Comparison of ENCODE assay signal across 3 cellular contexts in the genomic region with DNA sequence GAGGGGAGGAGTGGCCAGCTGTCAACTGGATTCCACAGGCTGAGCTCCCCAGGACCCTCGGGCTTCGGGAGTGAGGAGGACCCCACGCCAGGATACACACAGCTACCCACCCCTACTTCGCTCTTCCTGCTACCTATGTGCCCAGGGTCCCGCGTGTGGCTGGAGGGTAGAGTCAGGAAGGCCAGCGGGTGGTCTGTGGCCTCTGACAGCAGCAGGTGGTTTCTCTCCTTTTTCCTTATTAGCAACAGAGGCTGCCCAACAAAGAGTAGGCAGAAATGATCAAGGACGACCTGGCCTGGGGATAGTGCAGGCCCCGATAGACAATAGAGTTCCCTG.
TF ChIP-seq lines count a peak whose summit lies in the region.

No MANE protein-coding gene starts in this region.

TF ChIP-seq in SK-N-SH, 30 proteins besides CTCF, POLR2A, EP300 and RAD21:
- TF ChIP-seq MEF2A (IDR thresholded peaks at IDR 0.05; ENCODE audit: borderline replicate concordance, low read depth), result no peak

TF ChIP-seq in SK-N-SH treated with all-trans-retinoic acid at 6 μM for 48 hours, 23 proteins besides CTCF, POLR2A, EP300 and RAD21:
- TF ChIP-seq, protein P1, sequence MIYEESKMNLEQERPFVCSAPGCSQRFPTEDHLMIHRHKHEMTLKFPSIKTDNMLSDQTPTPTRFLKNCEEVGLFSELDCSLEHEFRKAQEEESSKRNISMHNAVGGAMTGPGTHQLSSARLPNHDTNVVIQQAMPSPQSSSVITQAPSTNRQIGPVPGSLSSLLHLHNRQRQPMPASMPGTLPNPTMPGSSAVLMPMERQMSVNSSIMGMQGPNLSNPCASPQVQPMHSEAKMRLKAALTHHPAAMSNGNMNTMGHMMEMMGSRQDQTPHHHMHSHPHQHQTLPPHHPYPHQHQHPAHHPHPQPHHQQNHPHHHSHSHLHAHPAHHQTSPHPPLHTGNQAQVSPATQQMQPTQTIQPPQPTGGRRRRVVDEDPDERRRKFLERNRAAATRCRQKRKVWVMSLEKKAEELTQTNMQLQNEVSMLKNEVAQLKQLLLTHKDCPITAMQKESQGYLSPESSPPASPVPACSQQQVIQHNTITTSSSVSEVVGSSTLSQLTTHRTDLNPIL (CRISPR knock-in tag; IDR thresholded peaks at IDR 0.05; ENCODE audit: low read depth), result no peak
- TF ChIP-seq, protein P2, sequence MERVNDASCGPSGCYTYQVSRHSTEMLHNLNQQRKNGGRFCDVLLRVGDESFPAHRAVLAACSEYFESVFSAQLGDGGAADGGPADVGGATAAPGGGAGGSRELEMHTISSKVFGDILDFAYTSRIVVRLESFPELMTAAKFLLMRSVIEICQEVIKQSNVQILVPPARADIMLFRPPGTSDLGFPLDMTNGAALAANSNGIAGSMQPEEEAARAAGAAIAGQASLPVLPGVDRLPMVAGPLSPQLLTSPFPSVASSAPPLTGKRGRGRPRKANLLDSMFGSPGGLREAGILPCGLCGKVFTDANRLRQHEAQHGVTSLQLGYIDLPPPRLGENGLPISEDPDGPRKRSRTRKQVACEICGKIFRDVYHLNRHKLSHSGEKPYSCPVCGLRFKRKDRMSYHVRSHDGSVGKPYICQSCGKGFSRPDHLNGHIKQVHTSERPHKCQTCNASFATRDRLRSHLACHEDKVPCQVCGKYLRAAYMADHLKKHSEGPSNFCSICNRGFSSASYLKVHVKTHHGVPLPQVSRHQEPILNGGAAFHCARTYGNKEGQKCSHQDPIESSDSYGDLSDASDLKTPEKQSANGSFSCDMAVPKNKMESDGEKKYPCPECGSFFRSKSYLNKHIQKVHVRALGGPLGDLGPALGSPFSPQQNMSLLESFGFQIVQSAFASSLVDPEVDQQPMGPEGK (CRISPR knock-in tag; IDR thresholded peaks at IDR 0.05; ENCODE audit: borderline replicate concordance), result no peak
- TF ChIP-seq, protein P3, sequence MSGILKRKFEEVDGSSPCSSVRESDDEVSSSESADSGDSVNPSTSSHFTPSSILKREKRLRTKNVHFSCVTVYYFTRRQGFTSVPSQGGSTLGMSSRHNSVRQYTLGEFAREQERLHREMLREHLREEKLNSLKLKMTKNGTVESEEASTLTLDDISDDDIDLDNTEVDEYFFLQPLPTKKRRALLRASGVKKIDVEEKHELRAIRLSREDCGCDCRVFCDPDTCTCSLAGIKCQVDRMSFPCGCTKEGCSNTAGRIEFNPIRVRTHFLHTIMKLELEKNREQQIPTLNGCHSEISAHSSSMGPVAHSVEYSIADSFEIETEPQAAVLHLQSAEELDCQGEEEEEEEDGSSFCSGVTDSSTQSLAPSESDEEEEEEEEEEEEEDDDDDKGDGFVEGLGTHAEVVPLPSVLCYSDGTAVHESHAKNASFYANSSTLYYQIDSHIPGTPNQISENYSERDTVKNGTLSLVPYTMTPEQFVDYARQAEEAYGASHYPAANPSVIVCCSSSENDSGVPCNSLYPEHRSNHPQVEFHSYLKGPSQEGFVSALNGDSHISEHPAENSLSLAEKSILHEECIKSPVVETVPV (CRISPR knock-in tag; IDR thresholded peaks at IDR 0.05), result no peak
- TF ChIP-seq ZNF565 (CRISPR knock-in tag; conservative IDR thresholded peaks at IDR 0.05; ENCODE audit: low read depth), result no peak
- TF ChIP-seq ARNTL (CRISPR knock-in tag; IDR thresholded peaks at IDR 0.05; ENCODE audit: borderline replicate concordance, low read depth), result no peak
- TF ChIP-seq ISL1 (CRISPR knock-in tag; IDR thresholded peaks at IDR 0.05), result no peak
- TF ChIP-seq, protein P4, sequence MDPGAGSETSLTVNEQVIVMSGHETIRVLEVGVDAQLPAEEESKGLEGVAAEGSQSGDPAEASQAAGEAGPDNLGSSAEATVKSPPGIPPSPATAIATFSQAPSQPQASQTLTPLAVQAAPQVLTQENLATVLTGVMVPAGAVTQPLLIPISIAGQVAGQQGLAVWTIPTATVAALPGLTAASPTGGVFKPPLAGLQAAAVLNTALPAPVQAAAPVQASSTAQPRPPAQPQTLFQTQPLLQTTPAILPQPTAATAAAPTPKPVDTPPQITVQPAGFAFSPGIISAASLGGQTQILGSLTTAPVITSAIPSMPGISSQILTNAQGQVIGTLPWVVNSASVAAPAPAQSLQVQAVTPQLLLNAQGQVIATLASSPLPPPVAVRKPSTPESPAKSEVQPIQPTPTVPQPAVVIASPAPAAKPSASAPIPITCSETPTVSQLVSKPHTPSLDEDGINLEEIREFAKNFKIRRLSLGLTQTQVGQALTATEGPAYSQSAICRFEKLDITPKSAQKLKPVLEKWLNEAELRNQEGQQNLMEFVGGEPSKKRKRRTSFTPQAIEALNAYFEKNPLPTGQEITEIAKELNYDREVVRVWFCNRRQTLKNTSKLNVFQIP (CRISPR knock-in tag; IDR thresholded peaks at IDR 0.05; ENCODE audit: borderline replicate concordance, low read depth), result no peak
- no peak for TF ChIP-seq CSDC2 (CRISPR knock-in tag; IDR thresholded peaks at IDR 0.05)
- TF ChIP-seq ZC3H10 (CRISPR knock-in tag; IDR thresholded peaks at IDR 0.05), result no peak
- no peak for TF ChIP-seq TOX (CRISPR knock-in tag; IDR thresholded peaks at IDR 0.05; ENCODE audit: borderline replicate concordance)
- no peak for TF ChIP-seq GLIS3 (CRISPR knock-in tag; IDR thresholded peaks at IDR 0.05)
- TF ChIP-seq TCF4 (CRISPR knock-in tag; IDR thresholded peaks at IDR 0.05; ENCODE audit: borderline replicate concordance), result no peak
- no peak for TF ChIP-seq RARB (CRISPR knock-in tag; IDR thresholded peaks at IDR 0.05)

TF ChIP-seq in GM12878, 131 proteins besides CTCF, POLR2A, EP300 and RAD21:
- TF ChIP-seq, protein P5, sequence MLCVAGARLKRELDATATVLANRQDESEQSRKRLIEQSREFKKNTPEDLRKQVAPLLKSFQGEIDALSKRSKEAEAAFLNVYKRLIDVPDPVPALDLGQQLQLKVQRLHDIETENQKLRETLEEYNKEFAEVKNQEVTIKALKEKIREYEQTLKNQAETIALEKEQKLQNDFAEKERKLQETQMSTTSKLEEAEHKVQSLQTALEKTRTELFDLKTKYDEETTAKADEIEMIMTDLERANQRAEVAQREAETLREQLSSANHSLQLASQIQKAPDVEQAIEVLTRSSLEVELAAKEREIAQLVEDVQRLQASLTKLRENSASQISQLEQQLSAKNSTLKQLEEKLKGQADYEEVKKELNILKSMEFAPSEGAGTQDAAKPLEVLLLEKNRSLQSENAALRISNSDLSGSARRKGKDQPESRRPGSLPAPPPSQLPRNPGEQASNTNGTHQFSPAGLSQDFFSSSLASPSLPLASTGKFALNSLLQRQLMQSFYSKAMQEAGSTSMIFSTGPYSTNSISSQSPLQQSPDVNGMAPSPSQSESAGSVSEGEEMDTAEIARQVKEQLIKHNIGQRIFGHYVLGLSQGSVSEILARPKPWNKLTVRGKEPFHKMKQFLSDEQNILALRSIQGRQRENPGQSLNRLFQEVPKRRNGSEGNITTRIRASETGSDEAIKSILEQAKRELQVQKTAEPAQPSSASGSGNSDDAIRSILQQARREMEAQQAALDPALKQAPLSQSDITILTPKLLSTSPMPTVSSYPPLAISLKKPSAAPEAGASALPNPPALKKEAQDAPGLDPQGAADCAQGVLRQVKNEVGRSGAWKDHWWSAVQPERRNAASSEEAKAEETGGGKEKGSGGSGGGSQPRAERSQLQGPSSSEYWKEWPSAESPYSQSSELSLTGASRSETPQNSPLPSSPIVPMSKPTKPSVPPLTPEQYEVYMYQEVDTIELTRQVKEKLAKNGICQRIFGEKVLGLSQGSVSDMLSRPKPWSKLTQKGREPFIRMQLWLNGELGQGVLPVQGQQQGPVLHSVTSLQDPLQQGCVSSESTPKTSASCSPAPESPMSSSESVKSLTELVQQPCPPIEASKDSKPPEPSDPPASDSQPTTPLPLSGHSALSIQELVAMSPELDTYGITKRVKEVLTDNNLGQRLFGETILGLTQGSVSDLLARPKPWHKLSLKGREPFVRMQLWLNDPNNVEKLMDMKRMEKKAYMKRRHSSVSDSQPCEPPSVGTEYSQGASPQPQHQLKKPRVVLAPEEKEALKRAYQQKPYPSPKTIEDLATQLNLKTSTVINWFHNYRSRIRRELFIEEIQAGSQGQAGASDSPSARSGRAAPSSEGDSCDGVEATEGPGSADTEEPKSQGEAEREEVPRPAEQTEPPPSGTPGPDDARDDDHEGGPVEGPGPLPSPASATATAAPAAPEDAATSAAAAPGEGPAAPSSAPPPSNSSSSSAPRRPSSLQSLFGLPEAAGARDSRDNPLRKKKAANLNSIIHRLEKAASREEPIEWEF (IDR thresholded peaks at IDR 0.05; ENCODE audit: insufficient replicate concordance, low read depth, low read length), result no peak
- TF ChIP-seq WRNIP1 (IDR thresholded peaks at IDR 0.05; ENCODE audit: borderline replicate concordance, low read depth, low read length), result no peak
- TF ChIP-seq IKZF2 (IDR thresholded peaks at IDR 0.05), result no peak
- TF ChIP-seq, protein P6, sequence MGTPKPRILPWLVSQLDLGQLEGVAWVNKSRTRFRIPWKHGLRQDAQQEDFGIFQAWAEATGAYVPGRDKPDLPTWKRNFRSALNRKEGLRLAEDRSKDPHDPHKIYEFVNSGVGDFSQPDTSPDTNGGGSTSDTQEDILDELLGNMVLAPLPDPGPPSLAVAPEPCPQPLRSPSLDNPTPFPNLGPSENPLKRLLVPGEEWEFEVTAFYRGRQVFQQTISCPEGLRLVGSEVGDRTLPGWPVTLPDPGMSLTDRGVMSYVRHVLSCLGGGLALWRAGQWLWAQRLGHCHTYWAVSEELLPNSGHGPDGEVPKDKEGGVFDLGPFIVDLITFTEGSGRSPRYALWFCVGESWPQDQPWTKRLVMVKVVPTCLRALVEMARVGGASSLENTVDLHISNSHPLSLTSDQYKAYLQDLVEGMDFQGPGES (IDR thresholded peaks at IDR 0.05), result no peak
- TF ChIP-seq, protein P7, sequence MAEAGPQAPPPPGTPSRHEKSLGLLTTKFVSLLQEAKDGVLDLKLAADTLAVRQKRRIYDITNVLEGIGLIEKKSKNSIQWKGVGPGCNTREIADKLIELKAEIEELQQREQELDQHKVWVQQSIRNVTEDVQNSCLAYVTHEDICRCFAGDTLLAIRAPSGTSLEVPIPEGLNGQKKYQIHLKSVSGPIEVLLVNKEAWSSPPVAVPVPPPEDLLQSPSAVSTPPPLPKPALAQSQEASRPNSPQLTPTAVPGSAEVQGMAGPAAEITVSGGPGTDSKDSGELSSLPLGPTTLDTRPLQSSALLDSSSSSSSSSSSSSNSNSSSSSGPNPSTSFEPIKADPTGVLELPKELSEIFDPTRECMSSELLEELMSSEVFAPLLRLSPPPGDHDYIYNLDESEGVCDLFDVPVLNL (IDR thresholded peaks at IDR 0.05; ENCODE audit: low read depth, low read length), result no peak
- no peak for TF ChIP-seq SUPT20H (IDR thresholded peaks at IDR 0.05; ENCODE audit: borderline replicate concordance, control insufficient read depth, low read depth, low read length)
- no peak for TF ChIP-seq BACH1 (IDR thresholded peaks at IDR 0.05; ENCODE audit: borderline replicate concordance)
- TF ChIP-seq KDM1A (IDR thresholded peaks at IDR 0.05; ENCODE audit: borderline replicate concordance), result no peak
- no peak for TF ChIP-seq TBL1XR1 (IDR thresholded peaks at IDR 0.05; ENCODE audit: low read depth, low read length)
- TF ChIP-seq, protein P8, sequence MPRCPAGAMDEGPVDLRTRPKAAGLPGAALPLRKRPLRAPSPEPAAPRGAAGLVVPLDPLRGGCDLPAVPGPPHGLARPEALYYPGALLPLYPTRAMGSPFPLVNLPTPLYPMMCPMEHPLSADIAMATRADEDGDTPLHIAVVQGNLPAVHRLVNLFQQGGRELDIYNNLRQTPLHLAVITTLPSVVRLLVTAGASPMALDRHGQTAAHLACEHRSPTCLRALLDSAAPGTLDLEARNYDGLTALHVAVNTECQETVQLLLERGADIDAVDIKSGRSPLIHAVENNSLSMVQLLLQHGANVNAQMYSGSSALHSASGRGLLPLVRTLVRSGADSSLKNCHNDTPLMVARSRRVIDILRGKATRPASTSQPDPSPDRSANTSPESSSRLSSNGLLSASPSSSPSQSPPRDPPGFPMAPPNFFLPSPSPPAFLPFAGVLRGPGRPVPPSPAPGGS (IDR thresholded peaks at IDR 0.05; ENCODE audit: borderline replicate concordance, insufficient read depth, low read depth, low read length, poor library complexity, severe bottlenecking), result no peak
- TF ChIP-seq SIN3A (IDR thresholded peaks at IDR 0.05; ENCODE audit: low read depth, low read length), result no peak
- TF ChIP-seq CREM (IDR thresholded peaks at IDR 0.05; ENCODE audit: low read depth), result no peak
TF ChIP-seq in GM12878: peak in this region for 0.
